1 cellular context compared by ENCODE assay signal in genomic region chr11:130002846-130003716, GRCh38.
TF ChIP-seq lines count a peak whose summit lies in the region.

No MANE protein-coding gene starts in this region.

TF ChIP-seq in K562, 482 proteins besides CTCF, POLR2A, EP300 and RAD21 (continued from another document and continues in another):
- TF ChIP-seq, protein P1, sequence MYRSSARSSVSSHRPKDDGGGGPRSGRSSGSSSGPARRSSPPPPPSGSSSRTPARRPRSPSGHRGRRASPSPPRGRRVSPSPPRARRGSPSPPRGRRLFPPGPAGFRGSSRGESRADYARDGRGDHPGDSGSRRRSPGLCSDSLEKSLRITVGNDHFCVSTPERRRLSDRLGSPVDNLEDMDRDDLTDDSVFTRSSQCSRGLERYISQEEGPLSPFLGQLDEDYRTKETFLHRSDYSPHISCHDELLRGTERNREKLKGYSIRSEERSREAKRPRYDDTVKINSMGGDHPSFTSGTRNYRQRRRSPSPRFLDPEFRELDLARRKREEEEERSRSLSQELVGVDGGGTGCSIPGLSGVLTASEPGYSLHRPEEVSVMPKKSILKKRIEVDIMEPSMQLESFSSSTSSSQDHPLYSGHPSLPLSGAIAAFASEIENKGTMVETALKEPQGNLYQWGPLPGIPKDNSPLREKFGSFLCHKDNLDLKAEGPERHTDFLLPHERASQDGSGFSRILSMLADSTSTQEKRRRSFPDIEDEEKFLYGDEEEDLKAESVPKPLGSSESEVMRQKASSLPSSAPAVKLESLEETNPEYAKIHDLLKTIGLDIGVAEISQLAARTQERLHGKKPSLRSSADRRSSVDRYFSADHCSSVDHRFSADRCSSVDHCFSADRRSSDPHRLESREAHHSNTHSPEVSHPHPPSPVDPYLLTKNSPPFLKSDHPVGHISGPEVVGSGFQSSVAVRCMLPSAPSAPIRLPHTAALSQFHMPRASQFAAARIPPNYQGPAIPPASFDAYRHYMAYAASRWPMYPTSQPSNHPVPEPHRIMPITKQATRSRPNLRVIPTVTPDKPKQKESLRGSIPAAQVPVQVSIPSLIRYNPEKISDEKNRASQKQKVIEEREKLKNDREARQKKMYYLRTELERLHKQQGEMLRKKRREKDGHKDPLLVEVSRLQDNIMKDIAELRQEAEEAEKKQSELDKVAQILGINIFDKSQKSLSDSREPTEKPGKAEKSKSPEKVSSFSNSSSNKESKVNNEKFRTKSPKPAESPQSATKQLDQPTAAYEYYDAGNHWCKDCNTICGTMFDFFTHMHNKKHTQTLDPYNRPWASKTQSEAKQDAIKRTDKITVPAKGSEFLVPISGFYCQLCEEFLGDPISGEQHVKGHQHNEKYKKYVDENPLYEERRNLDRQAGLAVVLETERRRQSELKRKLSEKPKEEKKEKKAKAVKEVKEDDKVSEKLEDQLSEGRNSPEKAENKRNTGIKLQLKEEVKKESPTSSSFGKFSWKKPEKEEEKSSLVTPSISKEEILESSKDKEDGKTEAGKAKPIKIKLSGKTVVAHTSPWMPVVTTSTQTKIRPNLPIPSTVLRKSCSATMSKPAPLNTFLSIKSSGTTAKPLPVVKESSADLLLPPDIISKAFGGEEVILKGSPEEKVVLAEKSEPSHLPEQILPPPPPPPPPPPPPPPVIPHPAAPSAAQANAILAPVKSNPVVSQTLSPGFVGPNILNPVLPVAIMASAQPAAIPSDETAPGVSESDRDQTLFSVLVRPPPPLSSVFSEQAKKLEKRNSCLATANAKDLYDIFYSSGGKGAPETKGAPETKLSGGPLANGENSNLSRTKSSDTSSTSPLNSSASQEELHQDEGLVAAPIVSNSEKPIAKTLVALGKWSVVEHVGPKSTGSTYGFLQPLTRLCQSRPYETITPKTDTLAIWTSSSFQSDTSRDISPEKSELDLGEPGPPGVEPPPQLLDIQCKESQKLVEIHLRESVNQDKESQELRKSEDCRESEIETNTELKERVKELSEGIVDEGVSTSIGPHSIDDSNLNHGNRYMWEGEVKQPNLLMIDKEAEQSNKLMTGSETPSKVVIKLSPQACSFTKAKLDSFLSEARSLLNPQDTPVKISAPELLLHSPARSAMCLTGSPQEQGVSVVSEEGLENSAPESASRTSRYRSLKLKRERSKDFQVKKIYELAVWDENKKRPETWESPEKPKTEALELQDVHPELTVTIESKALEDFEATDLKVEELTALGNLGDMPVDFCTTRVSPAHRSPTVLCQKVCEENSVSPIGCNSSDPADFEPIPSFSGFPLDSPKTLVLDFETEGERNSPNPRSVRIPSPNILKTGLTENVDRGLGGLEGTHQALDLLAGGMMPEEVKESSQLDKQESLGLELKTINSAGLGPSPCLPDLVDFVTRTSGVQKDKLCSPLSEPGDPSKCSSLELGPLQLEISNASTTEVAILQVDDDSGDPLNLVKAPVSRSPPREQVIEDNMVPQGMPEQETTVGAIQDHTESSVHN (IDR thresholded peaks at IDR 0.05; ENCODE audit: borderline replicate concordance in 1 of 2, low read depth in 1 of 2): no peak
- TF ChIP-seq HNRNPK (IDR thresholded peaks at IDR 0.05; ENCODE audit: low read depth, low read length, poor library complexity, severe bottlenecking): no peak
- TF ChIP-seq RCOR1 (IDR thresholded peaks at IDR 0.05; ENCODE audit: borderline replicate concordance in 1 of 2, low read depth in 2 of 2, low read length in 2 of 2): peak in 1 of 2 experiments; percentile 60; a peak in 3 of 4 replicates
- no peak for TF ChIP-seq TAL1 (IDR thresholded peaks at IDR 0.05)
- TF ChIP-seq RBM39 (optimal IDR thresholded peaks at IDR 0.05; ENCODE audit: low read depth, low read length): no peak
- TF ChIP-seq EP400 (IDR thresholded peaks at IDR 0.05): peak; percentile 85
- TF ChIP-seq ZNF830 (CRISPR knock-in tag; IDR thresholded peaks at IDR 0.05): peak; percentile 68; the same call in 1 of the 2 replicates
- peak; percentile 81 for TF ChIP-seq SMARCA4 (IDR thresholded peaks at IDR 0.05)
- no peak for TF ChIP-seq TCF7 (IDR thresholded peaks at IDR 0.05; ENCODE audit: borderline replicate concordance)
- no peak for TF ChIP-seq E2F3 (CRISPR knock-in tag; IDR thresholded peaks at IDR 0.05)
- no peak for TF ChIP-seq POLR2AphosphoS2 (IDR thresholded peaks at IDR 0.05; ENCODE audit: low read length)
- TF ChIP-seq ZNF263 (CRISPR knock-in tag; IDR thresholded peaks at IDR 0.05; ENCODE audit: borderline replicate concordance): no peak
- TF ChIP-seq NCOA6 (IDR thresholded peaks at IDR 0.05): no peak
- peak; percentile 74 for TF ChIP-seq GABPA (tag; conservative IDR thresholded peaks at IDR 0.05; ENCODE audit: low read depth)
- TF ChIP-seq, protein P2, sequence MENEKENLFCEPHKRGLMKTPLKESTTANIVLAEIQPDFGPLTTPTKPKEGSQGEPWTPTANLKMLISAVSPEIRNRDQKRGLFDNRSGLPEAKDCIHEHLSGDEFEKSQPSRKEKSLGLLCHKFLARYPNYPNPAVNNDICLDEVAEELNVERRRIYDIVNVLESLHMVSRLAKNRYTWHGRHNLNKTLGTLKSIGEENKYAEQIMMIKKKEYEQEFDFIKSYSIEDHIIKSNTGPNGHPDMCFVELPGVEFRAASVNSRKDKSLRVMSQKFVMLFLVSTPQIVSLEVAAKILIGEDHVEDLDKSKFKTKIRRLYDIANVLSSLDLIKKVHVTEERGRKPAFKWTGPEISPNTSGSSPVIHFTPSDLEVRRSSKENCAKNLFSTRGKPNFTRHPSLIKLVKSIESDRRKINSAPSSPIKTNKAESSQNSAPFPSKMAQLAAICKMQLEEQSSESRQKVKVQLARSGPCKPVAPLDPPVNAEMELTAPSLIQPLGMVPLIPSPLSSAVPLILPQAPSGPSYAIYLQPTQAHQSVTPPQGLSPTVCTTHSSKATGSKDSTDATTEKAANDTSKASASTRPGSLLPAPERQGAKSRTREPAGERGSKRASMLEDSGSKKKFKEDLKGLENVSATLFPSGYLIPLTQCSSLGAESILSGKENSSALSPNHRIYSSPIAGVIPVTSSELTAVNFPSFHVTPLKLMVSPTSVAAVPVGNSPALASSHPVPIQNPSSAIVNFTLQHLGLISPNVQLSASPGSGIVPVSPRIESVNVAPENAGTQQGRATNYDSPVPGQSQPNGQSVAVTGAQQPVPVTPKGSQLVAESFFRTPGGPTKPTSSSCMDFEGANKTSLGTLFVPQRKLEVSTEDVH (IDR thresholded peaks at IDR 0.05; ENCODE audit: low read depth, partially characterized antibody): no peak
- TF ChIP-seq ZBTB9 (CRISPR knock-in tag; IDR thresholded peaks at IDR 0.05): no peak
- TF ChIP-seq KLF13 (tag; IDR thresholded peaks at IDR 0.05; ENCODE audit: borderline replicate concordance, low read depth): peak; percentile 38; the same call in 1 of the 2 replicates
- peak in 1 of 2 experiments; percentile 74; a peak in 2 of 4 replicates for TF ChIP-seq SIN3A (IDR thresholded peaks at IDR 0.05; ENCODE audit: borderline replicate concordance in 2 of 2, control insufficient read depth in 1 of 2, low read depth in 2 of 2, low read length in 2 of 2)
- TF ChIP-seq, protein P3, sequence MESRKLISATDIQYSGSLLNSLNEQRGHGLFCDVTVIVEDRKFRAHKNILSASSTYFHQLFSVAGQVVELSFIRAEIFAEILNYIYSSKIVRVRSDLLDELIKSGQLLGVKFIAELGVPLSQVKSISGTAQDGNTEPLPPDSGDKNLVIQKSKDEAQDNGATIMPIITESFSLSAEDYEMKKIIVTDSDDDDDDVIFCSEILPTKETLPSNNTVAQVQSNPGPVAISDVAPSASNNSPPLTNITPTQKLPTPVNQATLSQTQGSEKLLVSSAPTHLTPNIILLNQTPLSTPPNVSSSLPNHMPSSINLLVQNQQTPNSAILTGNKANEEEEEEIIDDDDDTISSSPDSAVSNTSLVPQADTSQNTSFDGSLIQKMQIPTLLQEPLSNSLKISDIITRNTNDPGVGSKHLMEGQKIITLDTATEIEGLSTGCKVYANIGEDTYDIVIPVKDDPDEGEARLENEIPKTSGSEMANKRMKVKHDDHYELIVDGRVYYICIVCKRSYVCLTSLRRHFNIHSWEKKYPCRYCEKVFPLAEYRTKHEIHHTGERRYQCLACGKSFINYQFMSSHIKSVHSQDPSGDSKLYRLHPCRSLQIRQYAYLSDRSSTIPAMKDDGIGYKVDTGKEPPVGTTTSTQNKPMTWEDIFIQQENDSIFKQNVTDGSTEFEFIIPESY (CRISPR knock-in tag; IDR thresholded peaks at IDR 0.05): peak; percentile 35; the same call in 1 of the 2 replicates
- 0 out of 2 replicates have a peak, but pooled peaks have one; percentile 41 for TF ChIP-seq TGIF2 (CRISPR knock-in tag; IDR thresholded peaks at IDR 0.05)
- TF ChIP-seq RNF2 (IDR thresholded peaks at IDR 0.05): peak; percentile 68; the same call in 1 of the 2 replicates
- peak; percentile 85 for TF ChIP-seq ETV1 (tag; conservative IDR thresholded peaks at IDR 0.05; ENCODE audit: low read depth)
- no peak for TF ChIP-seq ZSCAN32 (CRISPR knock-in tag; IDR thresholded peaks at IDR 0.05)
- TF ChIP-seq KDM4B (IDR thresholded peaks at IDR 0.05; ENCODE audit: borderline replicate concordance in 2 of 2, low read depth in 1 of 2): no peak
- TF ChIP-seq ZKSCAN8 (CRISPR knock-in tag; IDR thresholded peaks at IDR 0.05): no peak
- no peak for TF ChIP-seq DNMT1 (IDR thresholded peaks at IDR 0.05)
- TF ChIP-seq TAF7 (tag; IDR thresholded peaks at IDR 0.05): no peak
- peak; percentile 51 for TF ChIP-seq TBP (optimal IDR thresholded peaks at IDR 0.05; ENCODE audit: low read depth, low read length)
- TF ChIP-seq SMAD3 (CRISPR knock-in tag; conservative IDR thresholded peaks at IDR 0.05): no peak
- peak; percentile 27; the same call in 1 of the 2 replicates for TF ChIP-seq MAFF (IDR thresholded peaks at IDR 0.05; ENCODE audit: low read length)
- TF ChIP-seq NELFE (IDR thresholded peaks at IDR 0.05; ENCODE audit: insufficient read depth, insufficient read length): no peak
- TF ChIP-seq KDM5B (IDR thresholded peaks at IDR 0.05; ENCODE audit: insufficient replicate concordance, low read depth, low read length): peak; percentile 39
- 0 out of 2 replicates have a peak, but pooled peaks have one; percentile 61 for TF ChIP-seq NR3C1 (CRISPR knock-in tag; IDR thresholded peaks at IDR 0.05)
- TF ChIP-seq NFE2 (IDR thresholded peaks at IDR 0.05; ENCODE audit: low read depth): peak; percentile 91
- 0 out of 2 replicates have a peak, but pooled peaks have one; percentile 36 for TF ChIP-seq ZKSCAN1 (IDR thresholded peaks at IDR 0.05; ENCODE audit: low read depth, low read length)
- TF ChIP-seq FOXP1 (CRISPR knock-in tag; IDR thresholded peaks at IDR 0.05): peak; percentile 65; the same call in 1 of the 2 replicates
- no peak for TF ChIP-seq ZFP30 (CRISPR knock-in tag; IDR thresholded peaks at IDR 0.05; ENCODE audit: borderline replicate concordance)
- TF ChIP-seq TCF3 (CRISPR knock-in tag; IDR thresholded peaks at IDR 0.05): peak; percentile 41
- TF ChIP-seq RHOXF2B (CRISPR knock-in tag; conservative IDR thresholded peaks at IDR 0.05): no peak
- TF ChIP-seq ZNF584 (CRISPR knock-in tag; IDR thresholded peaks at IDR 0.05; ENCODE audit: low read depth): peak; percentile 69; the same call in 1 of the 2 replicates
- TF ChIP-seq KDM1A (IDR thresholded peaks at IDR 0.05): peak; percentile 26 to 42; a peak in 3 of 4 replicates
- TF ChIP-seq TAF9B (IDR thresholded peaks at IDR 0.05; ENCODE audit: partially characterized antibody): peak; percentile 25
- TF ChIP-seq SREBF2 (CRISPR knock-in tag; IDR thresholded peaks at IDR 0.05): no peak
- no peak for TF ChIP-seq XRCC3 (IDR thresholded peaks at IDR 0.05)
- no peak for TF ChIP-seq ZFP1 (CRISPR knock-in tag; IDR thresholded peaks at IDR 0.05)
- no peak for TF ChIP-seq KLF10 (CRISPR knock-in tag; IDR thresholded peaks at IDR 0.05)
- TF ChIP-seq SOX6 (IDR thresholded peaks at IDR 0.05): peak; percentile 50
- TF ChIP-seq SPI1 (IDR thresholded peaks at IDR 0.05; ENCODE audit: borderline replicate concordance, low read depth, low read length): peak; percentile 75
- TF ChIP-seq CHD1 (IDR thresholded peaks at IDR 0.05; ENCODE audit: low read length): peak; percentile 47
- no peak for TF ChIP-seq RFX7 (CRISPR knock-in tag; IDR thresholded peaks at IDR 0.05)
- TF ChIP-seq PTRF (tag; IDR thresholded peaks at IDR 0.05): no peak
- TF ChIP-seq PURB (CRISPR knock-in tag; IDR thresholded peaks at IDR 0.05; ENCODE audit: low read depth): no peak
- TF ChIP-seq CCNT2 (IDR thresholded peaks at IDR 0.05; ENCODE audit: borderline replicate concordance, extremely low read depth, insufficient read length, low read depth, low read length): peak; percentile 83
- TF ChIP-seq FOSL1 (tag; conservative IDR thresholded peaks at IDR 0.05): peak; percentile 94
- peak; percentile 52 for TF ChIP-seq EGR1 (conservative IDR thresholded peaks at IDR 0.05)
- TF ChIP-seq ZNF384 (IDR thresholded peaks at IDR 0.05; ENCODE audit: low read depth, low read length): 0 out of 2 replicates have a peak, but pooled peaks have one; percentile 18
- no peak for TF ChIP-seq ZSCAN29 (IDR thresholded peaks at IDR 0.05)
- TF ChIP-seq MECOM (CRISPR knock-in tag; IDR thresholded peaks at IDR 0.05): no peak
- peak; percentile 98 for TF ChIP-seq CXXC5 (CRISPR knock-in tag; IDR thresholded peaks at IDR 0.05)
